29 cellular contexts compared by ENCODE assay signal in the genomic region with DNA sequence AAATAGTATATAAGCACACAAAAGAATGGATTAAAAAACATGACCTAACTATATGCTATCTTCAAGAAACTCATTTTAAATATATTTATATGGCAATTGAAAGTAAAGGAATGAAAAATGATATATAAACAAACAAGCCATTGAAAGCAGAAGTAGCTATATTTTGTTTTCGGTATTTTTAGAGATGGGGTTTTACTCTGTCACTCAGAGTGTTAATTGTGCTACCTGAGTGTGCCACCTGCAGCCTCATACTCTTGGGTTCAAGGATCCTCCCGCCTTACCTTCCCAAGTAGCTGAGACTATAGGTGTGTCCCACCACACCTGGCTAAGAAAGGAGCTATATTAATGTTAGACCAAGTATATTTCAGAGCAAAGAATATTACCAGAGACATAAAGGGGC.
"Had no signal": no experiment of that assay in that cellular context is flagged by ENCODE, and none has a peak within 500 bp of the region (broad histone marks: within the 10 kb centered on the region; RNA-seq: fewer than 3 reads in every experiment).

No MANE protein-coding gene starts in this region.

- DNase-seq: natural killer cell; occipital lobe; ovary; posterior cingulate gyrus; psoas muscle; right cardiac atrium; right lobe of liver; sigmoid colon; small intestine; stimulated activated CD4-positive, alpha-beta T cell treated with anti-CD3 and anti-CD28 coated beads, Interleukin-1b, Interleukin-23, amount 100 ng/mL, for 48 hours; stimulated activated CD4-positive, alpha-beta T cell treated with anti-CD3 and anti-CD28 coated beads, Interleukin-4, amount 100 ng/mL, for 1 hour; stimulated activated CD4-positive, alpha-beta T cell treated with anti-CD3 and anti-CD28 coated beads, Interleukin-4, amount 100 ng/mL, for 4 hours; stimulated activated CD8-positive, alpha-beta memory T cell treated with anti-CD3 and anti-CD28 coated beads, Interleukin-4, amount 100 ng/mL, for 48 hours; stimulated activated naive CD4-positive, alpha-beta T cell; stimulated activated naive CD8-positive, alpha-beta T cell treated with anti-CD3 and anti-CD28 coated beads, Interleukin-15, amount 100 ng/mL, for 72 hours; stimulated activated naive CD8-positive, alpha-beta T cell treated with anti-CD3 and anti-CD28 coated beads, Interleukin-15, Interleukin-2, amounts not matched to agents 100 U/mL and 50 U/mL, for 24 hours; substantia nigra; testis; tibial artery; transverse colon; upper lobe of right lung; uterus had no signal

- FAIRE-seq: small intestine had no signal

- H2AFZ ChIP-seq: neural progenitor cell, parathyroid adenoma had no signal

- H3K36me3 ChIP-seq: neural progenitor cell, ovary, right lobe of liver, sigmoid colon, suprapubic skin, tibial artery, transverse colon, upper lobe of right lung, uterus had no signal

- ATAC-seq: natural killer cell; psoas muscle; right cardiac atrium; right lobe of liver; stimulated activated memory B cell treated with anti-CD40 and anti-IgM and Interleukin-4, amounts not matched to agents 10 μg/mL and 1 μg/mL and 100 μg/mL, for 72 hours; stimulated activated naive CD8-positive, alpha-beta T cell treated with anti-CD3 and anti-CD28 coated beads, Interleukin-15, amount 100 ng/mL, for 72 hours; stimulated activated naive CD8-positive, alpha-beta T cell treated with anti-CD3 and anti-CD28 coated beads, Interleukin-15, Interleukin-2, amounts not matched to agents 100 U/mL and 50 U/mL, for 24 hours; upper lobe of right lung had no signal

- H3K9ac ChIP-seq: neural progenitor cell, parathyroid adenoma had no signal

- H3K9me3 Mint-ChIP-seq: stimulated activated naive CD8-positive, alpha-beta T cell treated with anti-CD3 and anti-CD28 coated beads, Interleukin-15, amount 100 ng/mL, for 72 hours; type B pancreatic cell had no signal

- H3K4me3 ChIP-seq: neural progenitor cell, ovary, psoas muscle, right lobe of liver, sigmoid colon, suprapubic skin, testis, tibial artery, transverse colon, upper lobe of right lung, uterus had no signal

- H3K27ac Mint-ChIP-seq: natural killer cell; nephron; neural progenitor cell; progenitor cell of endocrine pancreas; stimulated activated memory B cell treated with anti-CD40 and anti-IgM and Interleukin-4, amounts not matched to agents 10 μg/mL and 1 μg/mL and 100 μg/mL, for 72 hours; stimulated activated naive CD8-positive, alpha-beta T cell treated with anti-CD3 and anti-CD28 coated beads, Interleukin-15, amount 100 ng/mL, for 72 hours; type B pancreatic cell had no signal

- H3K36me3 Mint-ChIP-seq: natural killer cell; neural progenitor cell; stimulated activated memory B cell treated with anti-CD40 and anti-IgM and Interleukin-4, amounts not matched to agents 10 μg/mL and 1 μg/mL and 100 μg/mL, for 72 hours; type B pancreatic cell had no signal

- H3K4me1 Mint-ChIP-seq: natural killer cell; nephron; stimulated activated naive CD8-positive, alpha-beta T cell treated with anti-CD3 and anti-CD28 coated beads, Interleukin-15, amount 100 ng/mL, for 72 hours had no signal

- H3K27me3 ChIP-seq: neural progenitor cell, ovary, right lobe of liver, sigmoid colon, testis, tibial artery, transverse colon, upper lobe of right lung, uterus had no signal

- H3K9me3 ChIP-seq: ovary, right lobe of liver, suprapubic skin, testis, transverse colon, upper lobe of right lung had no signal

- H3K27ac ChIP-seq: neural progenitor cell, ovary, parathyroid adenoma, psoas muscle, right lobe of liver, sigmoid colon, suprapubic skin, testis, tibial artery, transverse colon, upper lobe of right lung, uterus had no signal

- H3K79me2 ChIP-seq: parathyroid adenoma had no signal

- H3K4me3 Mint-ChIP-seq: natural killer cell; nephron; neural progenitor cell; stimulated activated memory B cell treated with anti-CD40 and anti-IgM and Interleukin-4, amounts not matched to agents 10 μg/mL and 1 μg/mL and 100 μg/mL, for 72 hours; stimulated activated naive CD8-positive, alpha-beta T cell treated with anti-CD3 and anti-CD28 coated beads, Interleukin-15, amount 100 ng/mL, for 72 hours; type B pancreatic cell had no signal

- H3K4me1 ChIP-seq: parathyroid adenoma, psoas muscle, right lobe of liver, sigmoid colon, suprapubic skin, testis, tibial artery, upper lobe of right lung, uterus had no signal
